Comparison of ENCODE assay signal across 14 cellular contexts in the genomic region with DNA sequence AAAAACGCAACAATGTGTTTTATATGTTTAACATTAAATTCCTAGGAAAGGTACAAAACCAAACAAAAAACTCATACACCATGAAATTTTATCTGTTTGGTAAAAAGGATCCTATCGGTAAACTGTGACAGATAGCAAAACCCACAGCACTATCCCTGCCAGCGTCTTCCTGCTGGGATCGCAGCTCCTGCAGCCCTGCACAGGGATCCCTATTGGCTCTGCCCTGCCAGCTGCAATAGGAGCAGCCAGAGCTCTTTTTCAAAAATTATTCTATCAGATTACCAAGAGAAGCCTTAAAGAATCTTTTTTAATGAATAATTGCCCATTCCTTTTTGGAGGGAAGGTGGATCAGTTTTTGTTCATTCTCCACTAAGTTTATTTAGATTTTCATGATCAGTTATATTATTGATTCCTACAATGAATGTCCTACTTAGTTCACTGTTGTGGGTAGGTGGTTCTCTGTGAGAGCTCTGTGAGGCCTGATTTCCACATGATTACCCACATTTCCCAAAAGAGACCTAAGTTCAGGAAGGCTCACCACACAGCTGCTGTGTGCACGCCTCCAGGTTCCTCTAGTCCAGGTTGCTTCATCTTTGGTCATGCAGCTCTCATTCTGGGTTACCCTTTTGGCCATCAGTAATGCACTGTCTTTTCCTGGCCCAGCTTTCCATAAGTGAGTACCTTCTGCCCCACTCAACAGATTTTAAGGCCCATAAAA.
"Had no signal": no experiment of that assay in that cellular context is flagged by ENCODE, and none has a peak within 500 bp of the region (broad histone marks: within the 10 kb centered on the region; RNA-seq: fewer than 3 reads in every experiment).

No MANE protein-coding gene starts in this region.

- H3K36me3 Mint-ChIP-seq: naive thymus-derived CD8-positive, alpha-beta T cell had no signal

- H3K27ac ChIP-seq: adrenal gland, psoas muscle, transverse colon had no signal

- H3K4me1 ChIP-seq: adrenal gland, psoas muscle, transverse colon had no signal

- DNase-seq: activated naive CD4-positive, alpha-beta T cell treated with anti-CD3 and anti-CD28 coated beads, Interleukin-2, amount 50 U/mL, for 16 hours; activated T-cell treated with anti-CD3 and anti-CD28 coated beads, Interleukin-2, amount 50 U/mL, for 1 hour; adrenal gland; effector memory CD8-positive, alpha-beta T cell; erythroblast; mucosa of descending colon; naive thymus-derived CD8-positive, alpha-beta T cell; psoas muscle; stimulated activated CD4-positive, alpha-beta T cell treated with anti-CD3 and anti-CD28 coated beads, Interleukin-12 subunit alpha, Interleukin-12 subunit beta, amount 100 ng/mL, for 4 hours; stimulated activated naive CD4-positive, alpha-beta T cell; substantia nigra; transverse colon had no signal

- H3K27ac Mint-ChIP-seq: dendritic cell treated with granulocyte-macrophage colony-stimulating factor and Interleukin-4, amounts not matched to agents 40 ng/mL and 50 ng/mL, for 4 days; effector memory CD8-positive, alpha-beta T cell; naive thymus-derived CD8-positive, alpha-beta T cell; T-helper 1 cell treated with Interleukin-12 subunit alpha and Interleukin-12 subunit beta and Interleukin-4 antibody, amounts not matched to agents 30 μg/mL and 1 μg/mL, for 36 hours had no signal

- H3K4me3 ChIP-seq: adrenal gland, mucosa of descending colon, psoas muscle, transverse colon had no signal

- H3K4me1 Mint-ChIP-seq: naive thymus-derived CD8-positive, alpha-beta T cell had no signal

- H3K27me3 ChIP-seq: adrenal gland, transverse colon had no signal

- H3K36me3 ChIP-seq: adrenal gland, transverse colon had no signal

- H3K9me3 Mint-ChIP-seq: effector memory CD8-positive, alpha-beta T cell; T-helper 1 cell treated with Interleukin-12 subunit alpha and Interleukin-12 subunit beta and Interleukin-4 antibody, amounts not matched to agents 30 μg/mL and 1 μg/mL, for 36 hours had no signal

- H3K27me3 Mint-ChIP-seq: dendritic cell treated with granulocyte-macrophage colony-stimulating factor and Interleukin-4, amounts not matched to agents 40 ng/mL and 50 ng/mL, for 4 days; effector memory CD8-positive, alpha-beta T cell; naive thymus-derived CD8-positive, alpha-beta T cell had no signal

- ATAC-seq: effector memory CD8-positive, alpha-beta T cell; mucosa of descending colon; naive thymus-derived CD8-positive, alpha-beta T cell; psoas muscle had no signal

- H3K9me3 ChIP-seq: adrenal gland, mucosa of descending colon, transverse colon had no signal

- H3K4me3 Mint-ChIP-seq: dendritic cell treated with granulocyte-macrophage colony-stimulating factor and Interleukin-4, amounts not matched to agents 40 ng/mL and 50 ng/mL, for 4 days; effector memory CD8-positive, alpha-beta T cell; naive thymus-derived CD8-positive, alpha-beta T cell; T-helper 1 cell treated with Interleukin-12 subunit alpha and Interleukin-12 subunit beta and Interleukin-4 antibody, amounts not matched to agents 30 μg/mL and 1 μg/mL, for 36 hours had no signal
